ENCODE assay signal across 1 cellular context in the genomic region with DNA sequence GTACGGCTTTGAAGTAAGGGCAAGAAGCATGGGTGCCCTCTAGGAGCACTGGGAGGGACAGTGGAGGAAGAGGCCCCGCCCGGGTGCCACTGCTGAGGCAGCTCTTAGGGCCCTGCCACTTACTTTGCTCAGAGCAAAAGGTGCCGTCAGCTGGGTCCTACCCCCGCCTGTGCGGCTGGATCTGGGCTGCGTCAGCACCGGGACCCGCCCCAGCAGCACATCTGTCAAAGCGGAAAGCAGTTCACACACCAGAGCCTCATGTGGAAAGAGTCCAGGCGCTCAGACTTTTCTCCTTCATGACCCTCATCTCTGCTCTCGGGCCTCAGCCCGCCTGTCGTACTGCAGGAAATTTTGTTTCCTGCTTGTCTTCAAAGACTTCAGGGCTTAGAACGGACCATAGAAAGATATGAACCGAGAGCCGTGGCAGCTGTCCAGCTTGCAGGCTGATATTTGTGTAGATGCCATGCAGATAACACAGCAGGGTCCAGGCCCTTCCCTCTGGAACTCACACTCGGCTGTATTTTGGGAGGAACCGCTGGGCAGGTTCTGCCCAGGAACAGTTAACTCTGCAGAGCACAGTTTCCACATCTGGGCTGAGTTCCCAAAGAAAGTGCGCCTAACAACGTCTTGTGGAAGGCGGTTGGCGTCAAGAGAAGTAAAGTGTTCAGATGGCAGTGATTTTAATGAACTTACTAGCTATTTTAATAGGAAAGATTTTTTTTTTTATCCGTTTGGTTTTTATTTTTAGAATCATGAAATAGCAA.
TF ChIP-seq lines count a peak whose summit lies in the region.

No MANE protein-coding gene starts in this region.

TF ChIP-seq in WTC11, 78 proteins besides CTCF, POLR2A, EP300 and RAD21 (continued from another document):
- TF ChIP-seq, protein P1, sequence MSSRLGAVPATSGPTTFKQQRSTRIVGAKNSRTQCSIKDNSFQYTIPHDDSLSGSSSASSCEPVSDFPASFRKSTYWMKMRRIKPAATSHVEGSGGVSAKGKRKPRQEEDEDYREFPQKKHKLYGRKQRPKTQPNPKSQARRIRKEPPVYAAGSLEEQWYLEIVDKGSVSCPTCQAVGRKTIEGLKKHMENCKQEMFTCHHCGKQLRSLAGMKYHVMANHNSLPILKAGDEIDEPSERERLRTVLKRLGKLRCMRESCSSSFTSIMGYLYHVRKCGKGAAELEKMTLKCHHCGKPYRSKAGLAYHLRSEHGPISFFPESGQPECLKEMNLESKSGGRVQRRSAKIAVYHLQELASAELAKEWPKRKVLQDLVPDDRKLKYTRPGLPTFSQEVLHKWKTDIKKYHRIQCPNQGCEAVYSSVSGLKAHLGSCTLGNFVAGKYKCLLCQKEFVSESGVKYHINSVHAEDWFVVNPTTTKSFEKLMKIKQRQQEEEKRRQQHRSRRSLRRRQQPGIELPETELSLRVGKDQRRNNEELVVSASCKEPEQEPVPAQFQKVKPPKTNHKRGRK (CRISPR knock-in tag; IDR thresholded peaks at IDR 0.05; ENCODE audit: borderline replicate concordance), result no peak
- TF ChIP-seq CBFB (CRISPR knock-in tag; IDR thresholded peaks at IDR 0.05; ENCODE audit: low read depth) (no peak), MYBL2 (CRISPR knock-in tag; IDR thresholded peaks at IDR 0.05) (no peak), ELF4 (CRISPR knock-in tag; IDR thresholded peaks at IDR 0.05; ENCODE audit: low read depth) (no peak), MXD4 (CRISPR knock-in tag; IDR thresholded peaks at IDR 0.05; ENCODE audit: borderline replicate concordance) (no peak), ZNF263 (CRISPR knock-in tag; IDR thresholded peaks at IDR 0.05; ENCODE audit: low read depth) (no peak)
- TF ChIP-seq, protein P2, sequence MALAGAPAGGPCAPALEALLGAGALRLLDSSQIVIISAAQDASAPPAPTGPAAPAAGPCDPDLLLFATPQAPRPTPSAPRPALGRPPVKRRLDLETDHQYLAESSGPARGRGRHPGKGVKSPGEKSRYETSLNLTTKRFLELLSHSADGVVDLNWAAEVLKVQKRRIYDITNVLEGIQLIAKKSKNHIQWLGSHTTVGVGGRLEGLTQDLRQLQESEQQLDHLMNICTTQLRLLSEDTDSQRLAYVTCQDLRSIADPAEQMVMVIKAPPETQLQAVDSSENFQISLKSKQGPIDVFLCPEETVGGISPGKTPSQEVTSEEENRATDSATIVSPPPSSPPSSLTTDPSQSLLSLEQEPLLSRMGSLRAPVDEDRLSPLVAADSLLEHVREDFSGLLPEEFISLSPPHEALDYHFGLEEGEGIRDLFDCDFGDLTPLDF (CRISPR knock-in tag; IDR thresholded peaks at IDR 0.05), result no peak
- TF ChIP-seq, protein P3, sequence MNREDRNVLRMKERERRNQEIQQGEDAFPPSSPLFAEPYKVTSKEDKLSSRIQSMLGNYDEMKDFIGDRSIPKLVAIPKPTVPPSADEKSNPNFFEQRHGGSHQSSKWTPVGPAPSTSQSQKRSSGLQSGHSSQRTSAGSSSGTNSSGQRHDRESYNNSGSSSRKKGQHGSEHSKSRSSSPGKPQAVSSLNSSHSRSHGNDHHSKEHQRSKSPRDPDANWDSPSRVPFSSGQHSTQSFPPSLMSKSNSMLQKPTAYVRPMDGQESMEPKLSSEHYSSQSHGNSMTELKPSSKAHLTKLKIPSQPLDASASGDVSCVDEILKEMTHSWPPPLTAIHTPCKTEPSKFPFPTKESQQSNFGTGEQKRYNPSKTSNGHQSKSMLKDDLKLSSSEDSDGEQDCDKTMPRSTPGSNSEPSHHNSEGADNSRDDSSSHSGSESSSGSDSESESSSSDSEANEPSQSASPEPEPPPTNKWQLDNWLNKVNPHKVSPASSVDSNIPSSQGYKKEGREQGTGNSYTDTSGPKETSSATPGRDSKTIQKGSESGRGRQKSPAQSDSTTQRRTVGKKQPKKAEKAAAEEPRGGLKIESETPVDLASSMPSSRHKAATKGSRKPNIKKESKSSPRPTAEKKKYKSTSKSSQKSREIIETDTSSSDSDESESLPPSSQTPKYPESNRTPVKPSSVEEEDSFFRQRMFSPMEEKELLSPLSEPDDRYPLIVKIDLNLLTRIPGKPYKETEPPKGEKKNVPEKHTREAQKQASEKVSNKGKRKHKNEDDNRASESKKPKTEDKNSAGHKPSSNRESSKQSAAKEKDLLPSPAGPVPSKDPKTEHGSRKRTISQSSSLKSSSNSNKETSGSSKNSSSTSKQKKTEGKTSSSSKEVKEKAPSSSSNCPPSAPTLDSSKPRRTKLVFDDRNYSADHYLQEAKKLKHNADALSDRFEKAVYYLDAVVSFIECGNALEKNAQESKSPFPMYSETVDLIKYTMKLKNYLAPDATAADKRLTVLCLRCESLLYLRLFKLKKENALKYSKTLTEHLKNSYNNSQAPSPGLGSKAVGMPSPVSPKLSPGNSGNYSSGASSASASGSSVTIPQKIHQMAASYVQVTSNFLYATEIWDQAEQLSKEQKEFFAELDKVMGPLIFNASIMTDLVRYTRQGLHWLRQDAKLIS (CRISPR knock-in tag; IDR thresholded peaks at IDR 0.05; ENCODE audit: borderline replicate concordance), result no peak
- TF ChIP-seq, protein P4, sequence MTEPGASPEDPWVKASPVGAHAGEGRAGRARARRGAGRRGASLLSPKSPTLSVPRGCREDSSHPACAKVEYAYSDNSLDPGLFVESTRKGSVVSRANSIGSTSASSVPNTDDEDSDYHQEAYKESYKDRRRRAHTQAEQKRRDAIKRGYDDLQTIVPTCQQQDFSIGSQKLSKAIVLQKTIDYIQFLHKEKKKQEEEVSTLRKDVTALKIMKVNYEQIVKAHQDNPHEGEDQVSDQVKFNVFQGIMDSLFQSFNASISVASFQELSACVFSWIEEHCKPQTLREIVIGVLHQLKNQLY (CRISPR knock-in tag; IDR thresholded peaks at IDR 0.05), result no peak
